22 cellular contexts compared by ENCODE assay signal in genomic region chr7:37235813-37236212, GRCh38.
"Had no signal": no experiment of that assay in that cellular context is flagged by ENCODE, and none has a peak within 500 bp of the region (broad histone marks: within the 10 kb centered on the region; RNA-seq: fewer than 3 reads in every experiment).

No MANE protein-coding gene starts in this region.

- H3K27ac ChIP-seq: left lung, lower lobe of right lung, neural progenitor cell, parathyroid adenoma, psoas muscle, upper lobe of right lung, VCaP had no signal

- H3K4me1 ChIP-seq: left lung, parathyroid adenoma, psoas muscle, upper lobe of right lung had no signal

- H3K9me3 ChIP-seq: left lung, lower lobe of right lung, psoas muscle, upper lobe of right lung had no signal

- DNase-seq: activated CD4-positive, alpha-beta T cell treated with anti-CD3 and anti-CD28 coated beads for 4 hours; activated CD4-positive, alpha-beta T cell treated with anti-CD3 and anti-CD28 coated beads, Interleukin-2, amount 50 U/mL, for 48 hours; activated CD8-positive, alpha-beta memory T cell treated with anti-CD3 and anti-CD28 coated beads for 24 hours; activated effector memory CD4-positive, alpha-beta T cell treated with anti-CD3 and anti-CD28 coated beads, Interleukin-2, amount 50 U/mL, for 16 hours; activated naive CD4-positive, alpha-beta T cell treated with anti-CD3 and anti-CD28 coated beads, Interleukin-2, amount 10 ng/mL, durations not matched to agents 7 days and 5 days; amniotic stem cell; central memory CD4-positive, alpha-beta T cell; effector memory CD4-positive, alpha-beta T cell; kidney glomerular epithelial cell; left lung; lower lobe of right lung; mesendoderm; natural killer cell; occipital lobe; psoas muscle; stimulated activated CD4-positive, alpha-beta T cell treated with anti-CD3 and anti-CD28 coated beads, Interleukin-15, amount 100 ng/mL, for 24 hours; stimulated activated CD4-positive, alpha-beta T cell treated with anti-CD3 and anti-CD28 coated beads, Interleukin-2, amount 100 ng/mL, for 24 hours; stimulated activated naive CD8-positive, alpha-beta T cell treated with anti-CD3 and anti-CD28 coated beads, Interleukin-15, Interleukin-2, amounts not matched to agents 100 U/mL and 50 U/mL, for 24 hours; upper lobe of right lung had no signal

- H3K4me3 ChIP-seq: left lung, lower lobe of right lung, neural progenitor cell, psoas muscle, upper lobe of right lung had no signal

- H3K27me3 ChIP-seq: left lung, neural progenitor cell, upper lobe of right lung had no signal

- H3K9ac ChIP-seq: neural progenitor cell, parathyroid adenoma had no signal

- ATAC-seq: left lung; lower lobe of right lung; natural killer cell; psoas muscle; stimulated activated naive CD8-positive, alpha-beta T cell treated with anti-CD3 and anti-CD28 coated beads, Interleukin-15, Interleukin-2, amounts not matched to agents 100 U/mL and 50 U/mL, for 24 hours; upper lobe of right lung had no signal

- H3K4me2 ChIP-seq: neural progenitor cell had no signal

- H2AFZ ChIP-seq: neural progenitor cell, parathyroid adenoma had no signal

- H3K36me3 ChIP-seq: lower lobe of right lung, neural progenitor cell, upper lobe of right lung had no signal

- H3K79me2 ChIP-seq: parathyroid adenoma had no signal
